In genomic region chr1:207752456-207753132, GRCh38 we compare ENCODE assay signal across 8 cellular contexts. TPM values are rescaled to one million over a fixed set of nuclear protein-coding genes. Genes with fewer than 3 reads are reported as not detected.
DNase-seq lines count a peak whose midpoint lies in the region; ATAC-seq and TF ChIP-seq lines count a peak whose summit lies in the region.

No MANE protein-coding gene starts in this region.

- peak in 7 of 34 experiments; percentile 2 to 13 (median 4) for DNase-seq in T-cell
- no peak for DNase-seq in coronary artery (ENCODE audit: low spot score)
- DNase-seq in memory B cell (ENCODE audit: low spot score in 2 of 2): peak in 1 of 2 donors; percentile 18
- peak; percentile 30 for DNase-seq in stimulated activated naive B cell treated with anti-CD40 and anti-IgM and Interleukin-4, amounts not matched to agents 10 μg/mL and 1 μg/mL and 100 μg/mL, for 72 hours
- DNase-seq in GOT3 (lab: John Stamatoyannopoulos, UW): no peak

- H3K27ac ChIP-seq in C4-2B (peak overlapping the region; percentile 89), coronary artery (peak overlapping the region; percentile 80 to 87)

- peak overlapping the region; percentile 91 for H3K4me3 ChIP-seq in coronary artery

- no peaks in the 10 kb centered on the region for H3K27me3 Mint-ChIP-seq in T-cell
- no peaks in the 10 kb centered on the region for H3K27me3 Mint-ChIP-seq in memory B cell
- H3K27me3 Mint-ChIP-seq in stimulated activated naive B cell treated with anti-CD40 and anti-IgM and Interleukin-4, amounts not matched to agents 10 μg/mL and 1 μg/mL and 100 μg/mL, for 72 hours: no peaks in the 10 kb centered on the region

- POLR2A ChIA-PET in T-cell (lab: Charles Lee): interaction anchor here (0.6 to 0.7 kb wide), 4 partner anchors 9 to 130 kb away, joined by 3 to 5 read pairs (median 4); no protein-coding TSS in a partner anchor

- ATAC-seq in GM19324 (IDR thresholded peaks at IDR 0.05; ENCODE audit: low FRiP score, unreplicated experiment) (peak; percentile 34), HG03378 (IDR thresholded peaks at IDR 0.05; ENCODE audit: unreplicated experiment) (peak; percentile 41), T-cell (replicated peaks in 1 of 4) (peak; percentile 5 to 8 (median 6)), memory B cell (ENCODE audit: low read depth) (peak; percentile 23)
- peak; percentile 68 to 69 for ATAC-seq in stimulated activated naive B cell treated with anti-CD40 and anti-IgM and Interleukin-4, amounts not matched to agents 10 μg/mL and 1 μg/mL and 100 μg/mL, for 72 hours (replicated peaks)

- no peak for TF ChIP-seq CTCF in C4-2B (conservative IDR thresholded peaks at IDR 0.05)
- TF ChIP-seq CTCF in coronary artery (IDR thresholded peaks at IDR 0.05): no peak

- CTCF ChIA-PET in T-cell (lab: Charles Lee): interaction anchor here (0.6 to 1.0 kb wide), 3 partner anchors 45 to 176 kb away, joined by 3 to 6 read pairs (median 4); no protein-coding TSS in a partner anchor

- H3K36me3 Mint-ChIP-seq in T-cell (peaks cover 8% of the 10 kb centered on the region), memory B cell (peaks cover 4% of the 10 kb centered on the region)
- H3K36me3 Mint-ChIP-seq in stimulated activated naive B cell treated with anti-CD40 and anti-IgM and Interleukin-4, amounts not matched to agents 10 μg/mL and 1 μg/mL and 100 μg/mL, for 72 hours: peaks cover 8 to 20% of the 10 kb centered on the region in 2 donors

- peaks cover 76 to 90% (median 83%) of the 10 kb centered on the region in 3 donors for H3K4me1 Mint-ChIP-seq in T-cell
- H3K4me1 Mint-ChIP-seq in memory B cell: peaks cover 30% of the 10 kb centered on the region
- peaks cover 20 to 54% of the 10 kb centered on the region in 2 donors for H3K4me1 Mint-ChIP-seq in stimulated activated naive B cell treated with anti-CD40 and anti-IgM and Interleukin-4, amounts not matched to agents 10 μg/mL and 1 μg/mL and 100 μg/mL, for 72 hours

- H3K9me3 Mint-ChIP-seq in T-cell: no peaks in the 10 kb centered on the region
- H3K9me3 Mint-ChIP-seq in memory B cell: no peaks in the 10 kb centered on the region
- H3K9me3 Mint-ChIP-seq in stimulated activated naive B cell treated with anti-CD40 and anti-IgM and Interleukin-4, amounts not matched to agents 10 μg/mL and 1 μg/mL and 100 μg/mL, for 72 hours: peaks cover 0 to 1% of the 10 kb centered on the region in 2 donors

- H3K27ac Mint-ChIP-seq in T-cell: peak overlapping the region; percentile 99
- H3K27ac Mint-ChIP-seq in memory B cell: peak overlapping the region; percentile 82
- peak overlapping the region; percentile 96 for H3K27ac Mint-ChIP-seq in stimulated activated naive B cell treated with anti-CD40 and anti-IgM and Interleukin-4, amounts not matched to agents 10 μg/mL and 1 μg/mL and 100 μg/mL, for 72 hours

- H3K4me3 Mint-ChIP-seq in T-cell: peak overlapping the region; percentile 99 to 100 (median 100)
- H3K4me3 Mint-ChIP-seq in memory B cell: peak overlapping the region; percentile 93
- peak overlapping the region; percentile 89 to 97 for H3K4me3 Mint-ChIP-seq in stimulated activated naive B cell treated with anti-CD40 and anti-IgM and Interleukin-4, amounts not matched to agents 10 μg/mL and 1 μg/mL and 100 μg/mL, for 72 hours

RNA-seq across cellular contexts. Expression of gene CD46, which starts 0.7 kb away (rescaled TPM):
- 100 to 1,000 TPM; 123 to 152 (median 145) TPM for total RNA-seq in T-cell

Comparison
In these comparisons a context has a peak if more than half of its experiments do, and no peak if none do; other contexts are left out.
1. ATAC-seq: peak in every context shown above with its lines; median percentile 68 in stimulated activated naive B cell treated with anti-CD40 and anti-IgM and Interleukin-4, amounts not matched to agents 10 μg/mL and 1 μg/mL and 100 μg/mL, for 72 hours; 41 in HG03378; 34 in GM19324; 23 in memory B cell; 6 in T-cell.